In genomic region chr4:139053909-139054308, GRCh38 we compare ENCODE assay signal across 16 cellular contexts.
"Had no signal": no experiment of that assay in that cellular context is flagged by ENCODE, and none has a peak within 500 bp of the region (broad histone marks: within the 10 kb centered on the region; RNA-seq: fewer than 3 reads in every experiment).

No MANE protein-coding gene starts in this region.

- H3K36me3 ChIP-seq: ovary had no signal

- H3K9me3 Mint-ChIP-seq: activated CD4-positive, alpha-beta T cell treated with anti-CD3 and anti-CD28 coated beads, Interleukin-2, amount 10 ng/mL, durations not matched to agents 7 days and 5 days; activated naive CD4-positive, alpha-beta T cell treated with anti-CD3 and anti-CD28 coated beads for 36 hours; activated T-helper 1 cell treated with anti-CD3 and anti-CD28 coated beads, Interleukin-12 subunit alpha, Interleukin-12 subunit beta, Interleukin-2, Interleukin-4 antibody, amounts not matched to agents 30 ng/mL and 10 ng/mL and 1 ng/mL, durations not matched to agents 14 hours and 24 hours and 36 hours; dendritic cell treated with granulocyte-macrophage colony-stimulating factor and Interleukin-4, amounts not matched to agents 40 ng/mL and 50 ng/mL, for 4 days; T-helper 2 cell treated with Interferon-gamma antibody and Interleukin-4, amounts not matched to agents 5 μg/mL and 100 μg/mL, for 36 hours had no signal

- H3K4me3 ChIP-seq: body of pancreas, ovary had no signal

- H3K27ac ChIP-seq: body of pancreas, ovary had no signal

- H3K4me3 Mint-ChIP-seq: activated CD4-positive, alpha-beta T cell treated with anti-CD3 and anti-CD28 coated beads, Interleukin-2, amount 10 ng/mL, durations not matched to agents 7 days and 5 days; activated naive CD4-positive, alpha-beta T cell treated with anti-CD3 and anti-CD28 coated beads for 36 hours; activated T-helper 1 cell treated with anti-CD3 and anti-CD28 coated beads, Interleukin-12 subunit alpha, Interleukin-12 subunit beta, Interleukin-2, Interleukin-4 antibody, amounts not matched to agents 30 ng/mL and 10 ng/mL and 1 ng/mL, durations not matched to agents 14 hours and 24 hours and 36 hours; dendritic cell treated with granulocyte-macrophage colony-stimulating factor and Interleukin-4, amounts not matched to agents 40 ng/mL and 50 ng/mL, for 4 days; T-helper 2 cell treated with Interferon-gamma antibody and Interleukin-4, amounts not matched to agents 5 μg/mL and 100 μg/mL, for 36 hours had no signal

- H3K9me3 ChIP-seq: body of pancreas, ovary had no signal

- H3K27me3 ChIP-seq: body of pancreas, ovary had no signal

- ATAC-seq: body of pancreas had no signal

- DNase-seq: activated CD4-positive, alpha-beta T cell treated with anti-CD3 and anti-CD28 coated beads, Interleukin-2, amount 10 ng/mL, durations not matched to agents 7 days and 5 days; activated CD8-positive, alpha-beta memory T cell treated with anti-CD3 and anti-CD28 coated beads, Interleukin-2, amount 50 U/mL, for 48 hours; activated naive CD4-positive, alpha-beta T cell treated with anti-CD3 and anti-CD28 coated beads for 36 hours; amygdala; body of pancreas; effector memory CD4-positive, alpha-beta T cell; foreskin fibroblast; glutamatergic neuron; kidney glomerular epithelial cell; mesendoderm; ovary; stimulated activated CD4-positive, alpha-beta T cell treated with anti-CD3 and anti-CD28 coated beads, Interleukin-1b, Interleukin-23, amount 100 ng/mL, for 48 hours; trophoblast cell had no signal

- H3K27ac Mint-ChIP-seq: activated CD4-positive, alpha-beta T cell treated with anti-CD3 and anti-CD28 coated beads, Interleukin-2, amount 10 ng/mL, durations not matched to agents 7 days and 5 days; activated naive CD4-positive, alpha-beta T cell treated with anti-CD3 and anti-CD28 coated beads for 36 hours; dendritic cell treated with granulocyte-macrophage colony-stimulating factor and Interleukin-4, amounts not matched to agents 40 ng/mL and 50 ng/mL, for 4 days had no signal

- H3K27me3 Mint-ChIP-seq: activated CD4-positive, alpha-beta T cell treated with anti-CD3 and anti-CD28 coated beads, Interleukin-2, amount 10 ng/mL, durations not matched to agents 7 days and 5 days; dendritic cell treated with granulocyte-macrophage colony-stimulating factor and Interleukin-4, amounts not matched to agents 40 ng/mL and 50 ng/mL, for 4 days had no signal
